20 cellular contexts compared by ENCODE assay signal in genomic region chr10:22570234-22570633, GRCh38.
A peak's percentile ranks its signal among the peaks of the same experiment; 100 is the strongest.
DNase-seq lines count a peak whose midpoint lies in the region; ATAC-seq and TF ChIP-seq lines count a peak whose summit lies in the region.
"Had no signal": no experiment of that assay in that cellular context is flagged by ENCODE, and none has a peak within 500 bp of the region (broad histone marks: within the 10 kb centered on the region; RNA-seq: fewer than 3 reads in every experiment).

No MANE protein-coding gene starts in this region.

- no peak for TF ChIP-seq CTCF in neural crest cell (conservative IDR thresholded peaks at IDR 0.05)

- peaks cover 59% of the 10 kb centered on the region for H3K4me1 Mint-ChIP-seq in activated T-cell treated with anti-CD3 and anti-CD28 coated beads, Interleukin-2, amount 50 U/mL, for 24 hours (ENCODE audit: low read depth)
- H3K4me1 Mint-ChIP-seq in IgD-negative memory B cell (peaks cover 5 to 16% (median 11%) of the 10 kb centered on the region in 3 donors), neural crest cell (peaks cover 8% of the 10 kb centered on the region)
- H3K4me1 Mint-ChIP-seq in activated naive CD8-positive, alpha-beta T cell treated with anti-CD3 and anti-CD28 coated beads, Interleukin-2, amount 50 U/mL, for 24 hours, result peaks cover 50% of the 10 kb centered on the region

- H3K9me3 Mint-ChIP-seq in activated T-cell treated with anti-CD3 and anti-CD28 coated beads, Interleukin-2, amount 50 U/mL, for 24 hours, result no peaks in the 10 kb centered on the region
- H3K9me3 Mint-ChIP-seq in IgD-negative memory B cell (no peaks in the 10 kb centered on the region), neural crest cell (no peaks in the 10 kb centered on the region)
- H3K9me3 Mint-ChIP-seq in activated naive CD8-positive, alpha-beta T cell treated with anti-CD3 and anti-CD28 coated beads, Interleukin-2, amount 50 U/mL, for 24 hours, result no peaks in the 10 kb centered on the region

- H3K36me3 Mint-ChIP-seq in activated T-cell treated with anti-CD3 and anti-CD28 coated beads, Interleukin-2, amount 50 U/mL, for 24 hours (ENCODE audit: low read depth), result peaks cover 93% of the 10 kb centered on the region
- no peaks in the 10 kb centered on the region for H3K36me3 Mint-ChIP-seq in IgD-negative memory B cell
- peaks cover 56% of the 10 kb centered on the region for H3K36me3 Mint-ChIP-seq in activated naive CD8-positive, alpha-beta T cell treated with anti-CD3 and anti-CD28 coated beads, Interleukin-2, amount 50 U/mL, for 24 hours (ENCODE audit: low read depth)
- peaks cover 24% of the 10 kb centered on the region for H3K36me3 Mint-ChIP-seq in neural crest cell (ENCODE audit: low read depth)

- ATAC-seq in activated naive CD8-positive, alpha-beta T cell treated with anti-CD3 and anti-CD28 coated beads, Interleukin-2, amount 50 U/mL, for 24 hours, result no peak
- ATAC-seq in HG02763 (IDR thresholded peaks at IDR 0.05; ENCODE audit: unreplicated experiment), result no peak
- ATAC-seq: A549 had no signal

- no peaks in the 10 kb centered on the region for H3K27me3 Mint-ChIP-seq in activated T-cell treated with anti-CD3 and anti-CD28 coated beads, Interleukin-2, amount 50 U/mL, for 24 hours
- no peaks in the 10 kb centered on the region for H3K27me3 Mint-ChIP-seq in IgD-negative memory B cell
- H3K27me3 Mint-ChIP-seq in activated naive CD8-positive, alpha-beta T cell treated with anti-CD3 and anti-CD28 coated beads, Interleukin-2, amount 50 U/mL, for 24 hours, result no peaks in the 10 kb centered on the region
- H3K27me3 Mint-ChIP-seq in neural crest cell (ENCODE audit: low read depth), result no peaks in the 10 kb centered on the region
- H3K27me3 Mint-ChIP-seq: progenitor cell of endocrine pancreas had no signal

- H3K27ac Mint-ChIP-seq in activated T-cell treated with anti-CD3 and anti-CD28 coated beads, Interleukin-2, amount 50 U/mL, for 24 hours, result peak overlapping the region; percentile 90
- H3K27ac Mint-ChIP-seq in IgD-negative memory B cell (peak overlapping the region in 2 of 3 donors; percentile 8 to 79), neural crest cell (ENCODE audit: unreplicated experiment) (peak overlapping the region; percentile 84)
- peak overlapping the region; percentile 68 for H3K27ac Mint-ChIP-seq in activated naive CD8-positive, alpha-beta T cell treated with anti-CD3 and anti-CD28 coated beads, Interleukin-2, amount 50 U/mL, for 24 hours
- H3K27ac Mint-ChIP-seq: progenitor cell of endocrine pancreas had no signal

- DNase-seq in activated T-cell treated with anti-CD3 and anti-CD28 coated beads, Interleukin-2, amount 50 U/mL, for 24 hours, result no peak
- no peak for DNase-seq in activated T-cell treated with anti-CD3 and anti-CD28 coated beads for 4 hours
- no peak for DNase-seq in activated naive CD8-positive, alpha-beta T cell treated with anti-CD3 and anti-CD28 coated beads, Interleukin-2, amount 50 U/mL, for 24 hours
- no peak for DNase-seq in neural crest cell (ENCODE audit: low read depth, low spot score)
- DNase-seq in stimulated activated CD4-positive, alpha-beta T cell treated with anti-CD3 and anti-CD28 coated beads, Interleukin-4, amount 100 ng/mL, for 1 hour, result no peak
- DNase-seq in SHP77 treated with DMSO at 0.1 percent for 48 hours (lab: John Stamatoyannopoulos, UW), result no peak
- DNase-seq: activated CD8-positive, alpha-beta memory T cell treated with anti-CD3 and anti-CD28 coated beads, Interleukin-2, amount 50 U/mL, for 4 hours; cortex of kidney; DMS53; islet precursor cell; KBM-7; lower lobe of right lung; MV-4-11; NCI-H187; NCI-H2227 treated with DMSO at 0.1 percent for 48 hours; PC-9 had no signal

- H3K4me3 Mint-ChIP-seq in activated T-cell treated with anti-CD3 and anti-CD28 coated beads, Interleukin-2, amount 50 U/mL, for 24 hours, result no peak overlapping the region
- no peak overlapping the region for H3K4me3 Mint-ChIP-seq in IgD-negative memory B cell
- H3K4me3 Mint-ChIP-seq in activated naive CD8-positive, alpha-beta T cell treated with anti-CD3 and anti-CD28 coated beads, Interleukin-2, amount 50 U/mL, for 24 hours, result no peak overlapping the region
- no peak overlapping the region for H3K4me3 Mint-ChIP-seq in neural crest cell
